Comparison of ENCODE assay signal across 18 cellular contexts in the genomic region with DNA sequence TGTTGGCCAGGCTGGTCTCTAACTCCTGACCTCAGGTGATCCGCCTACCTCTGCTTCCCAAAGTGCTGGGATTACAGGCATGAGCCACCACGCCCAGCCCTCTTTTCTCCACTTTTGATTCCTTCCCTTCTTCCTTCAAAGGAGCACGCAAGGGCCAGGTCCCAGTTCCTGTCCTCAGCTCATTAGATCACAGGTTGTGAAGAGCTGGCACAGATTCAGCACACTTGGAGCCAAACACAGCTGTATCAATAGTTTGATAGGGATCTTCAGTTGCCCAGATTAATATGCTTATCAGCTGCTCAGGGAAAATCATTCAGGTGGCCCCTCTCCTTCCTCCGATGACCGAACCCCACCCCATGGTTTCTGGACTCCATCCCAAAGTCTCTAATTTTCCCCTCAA. TPM values are rescaled to one million over a fixed set of nuclear protein-coding genes. Genes with fewer than 3 reads are reported as not detected.
DNase-seq lines count a peak whose midpoint lies in the region; ATAC-seq and TF ChIP-seq lines count a peak whose summit lies in the region.
"Had no signal": no experiment of that assay in that cellular context is flagged by ENCODE, and none has a peak within 500 bp of the region (broad histone marks: within the 10 kb centered on the region; RNA-seq: fewer than 3 reads in every experiment).

No MANE protein-coding gene starts in this region.

- no peaks in the 10 kb centered on the region for H3K9me3 ChIP-seq in CD4-positive, alpha-beta T cell (ENCODE audit: control insufficient read depth, low read length)

- no peaks in the 10 kb centered on the region for H3K36me3 Mint-ChIP-seq in CD4-positive, alpha-beta T cell (ENCODE audit: low read depth)
- no peaks in the 10 kb centered on the region for H3K36me3 Mint-ChIP-seq in mesothelial cell of epicardium
- H3K36me3 Mint-ChIP-seq: CD8-positive, alpha-beta T cell; IgD-negative memory B cell had no signal

- POLR2A ChIA-PET in CD4-positive, alpha-beta T cell (lab: Charles Lee): no interaction called here

- intact Hi-C loops in CD4-positive, alpha-beta T cell (cut with DNase I, micrococcal nuclease): no loop called here

- no peaks in the 10 kb centered on the region for H3K27me3 ChIP-seq in CD4-positive, alpha-beta T cell (ENCODE audit: control insufficient read depth, insufficient read depth, low read length)

- H3K4me3 Mint-ChIP-seq in CD4-positive, alpha-beta T cell: no peak overlapping the region
- no peak overlapping the region for H3K4me3 Mint-ChIP-seq in mesothelial cell of epicardium
- H3K4me3 Mint-ChIP-seq: CD8-positive, alpha-beta T cell; IgD-negative memory B cell had no signal

- TF ChIP-seq CTCF in CD4-positive, alpha-beta T cell (IDR thresholded peaks at IDR 0.05): no peak
- TF ChIP-seq CTCF in mesothelial cell of epicardium (IDR thresholded peaks at IDR 0.05; ENCODE audit: unreplicated experiment): no peak

- no peaks in the 10 kb centered on the region for H3K27me3 Mint-ChIP-seq in CD4-positive, alpha-beta T cell
- H3K27me3 Mint-ChIP-seq in mesothelial cell of epicardium (ENCODE audit: low read depth): no peaks in the 10 kb centered on the region

- H3K27ac ChIP-seq in CD4-positive, alpha-beta T cell (ENCODE audit: low read depth, low read length): no peak overlapping the region
- H3K27ac ChIP-seq: 22Rv1 had no signal

- no peaks in the 10 kb centered on the region for H3K9me3 Mint-ChIP-seq in CD4-positive, alpha-beta T cell
- H3K9me3 Mint-ChIP-seq in mesothelial cell of epicardium: no peaks in the 10 kb centered on the region
- H3K9me3 Mint-ChIP-seq: CD8-positive, alpha-beta T cell; IgD-negative memory B cell had no signal

- CTCF ChIA-PET in CD4-positive, alpha-beta T cell (lab: Charles Lee): interaction anchor here (1.2 kb wide), 1 partner anchor 261 kb away, joined by 3 read pairs; no protein-coding TSS in a partner anchor

- DNase-seq in NCI-H1092 treated with DMSO at 0.1 percent for 48 hours (lab: John Stamatoyannopoulos, UW) (peak; percentile 35), NCI-H1092 (lab: John Stamatoyannopoulos, UW) (no peak), DMS53 (lab: John Stamatoyannopoulos, UW) (peak; percentile 59), NCI-H2196 treated with DMSO at 0.1 percent for 48 hours (lab: John Stamatoyannopoulos, UW; ENCODE audit: unreplicated experiment) (peak; percentile 50), mesenteric fat pad (ENCODE audit: low spot score) (peak; percentile 11), mesothelial cell of epicardium (ENCODE audit: low spot score in 2 of 2, unreplicated experiment in 2 of 2) (no peak)
- no peak for DNase-seq in CD4-positive, alpha-beta T cell
- DNase-seq: CD8-positive, alpha-beta T cell; GDM1; HCEC 1CT; Kasumi-1; NCI-H1694; NCI-H510A; SIG-M5 had no signal

- H3K27ac Mint-ChIP-seq in CD4-positive, alpha-beta T cell: no peak overlapping the region
- H3K27ac Mint-ChIP-seq in mesothelial cell of epicardium: no peak overlapping the region
- H3K27ac Mint-ChIP-seq: CD8-positive, alpha-beta T cell; IgD-negative memory B cell had no signal

- H3K4me1 Mint-ChIP-seq in CD4-positive, alpha-beta T cell (ENCODE audit: low read depth): no peaks in the 10 kb centered on the region
- peaks cover 26% of the 10 kb centered on the region for H3K4me1 Mint-ChIP-seq in mesothelial cell of epicardium

- ATAC-seq in CD4-positive, alpha-beta T cell (ENCODE audit: poor library complexity): no peak
- ATAC-seq in GM19455 (IDR thresholded peaks at IDR 0.05; ENCODE audit: unreplicated experiment): no peak
- ATAC-seq: CD8-positive, alpha-beta T cell; GM12878 had no signal

RNA-seq across cellular contexts. Expression of a gene that starts 14.4 kb away (rescaled TPM):
- total RNA-seq in mesenteric fat pad: 23.8 TPM
- total RNA-seq in CD4-positive, alpha-beta T cell: 10 to 100 TPM; 13.4 to 13.6 TPM
- 24.3 to 25.0 TPM (median 24.5 TPM) in 3 replicates for total RNA-seq in mesothelial cell of epicardium

Comparison
In these comparisons a context has a peak if more than half of its experiments do, and no peak if none do; other contexts are left out.
1. DNase-seq: peak in NCI-H1092 treated with DMSO at 0.1 percent for 48 hours (single experiment), DMS53 (single experiment), NCI-H2196 treated with DMSO at 0.1 percent for 48 hours (single experiment) and mesenteric fat pad (single experiment); none in NCI-H1092 (single experiment), CD4-positive, alpha-beta T cell (0 of 10) and mesothelial cell of epicardium (0 of 2).